ENCODE assay signal across 15 cellular contexts in the genomic region with DNA sequence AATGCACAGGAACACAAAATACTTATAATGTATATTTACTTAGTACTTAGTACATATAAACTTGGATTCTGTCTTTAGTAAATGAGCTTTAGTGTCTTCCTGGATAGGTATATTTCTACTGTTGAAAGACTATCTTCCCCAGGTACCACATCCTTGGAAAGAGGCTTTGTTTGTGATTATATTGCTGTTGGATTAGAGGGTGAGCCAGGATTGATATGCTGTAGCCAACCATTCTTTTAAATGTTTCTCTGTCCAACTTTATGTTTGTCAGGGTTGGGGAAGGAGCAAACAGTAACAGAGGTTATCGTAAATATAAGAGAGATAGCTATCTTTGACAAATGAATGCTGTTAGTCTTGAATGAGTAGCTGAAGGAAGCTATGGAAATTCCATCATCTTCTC.
"Had no signal": no experiment of that assay in that cellular context is flagged by ENCODE, and none has a peak within 500 bp of the region (broad histone marks: within the 10 kb centered on the region; RNA-seq: fewer than 3 reads in every experiment).

No MANE protein-coding gene starts in this region.

- H3K27ac ChIP-seq: colonic mucosa, esophagus muscularis mucosa, foreskin keratinocyte, gastroesophageal sphincter, heart left ventricle, hepatocyte, left lung, lower lobe of right lung had no signal

- H3K27me3 ChIP-seq: colonic mucosa, esophagus muscularis mucosa, foreskin keratinocyte, gastroesophageal sphincter, heart left ventricle, hepatocyte, left lung had no signal

- H3K36me3 ChIP-seq: colonic mucosa, esophagus muscularis mucosa, gastroesophageal sphincter, heart left ventricle, left lung, lower lobe of right lung had no signal

- ATAC-seq: foreskin keratinocyte, gastroesophageal sphincter, heart left ventricle, left cardiac atrium, left lung, left ventricle myocardium superior, lower lobe of right lung, mucosa of descending colon had no signal

- H3K4me1 ChIP-seq: colonic mucosa, foreskin keratinocyte, gastroesophageal sphincter, left lung, lower lobe of right lung had no signal

- DNase-seq: colonic mucosa; cortex of kidney; effector CD8-positive, alpha-beta T cell; foreskin keratinocyte; heart left ventricle; left cardiac atrium; left ventricle myocardium superior; lower lobe of right lung; mesenchymal stem cell; mucosa of descending colon; naive B cell had no signal

- H3K9me3 ChIP-seq: colonic mucosa, esophagus muscularis mucosa, gastroesophageal sphincter, heart left ventricle, left lung, lower lobe of right lung, mucosa of descending colon had no signal

- H3K4me3 ChIP-seq: colonic mucosa, esophagus muscularis mucosa, gastroesophageal sphincter, heart left ventricle, hepatocyte, left lung, lower lobe of right lung, mucosa of descending colon had no signal
